In the genomic region with DNA sequence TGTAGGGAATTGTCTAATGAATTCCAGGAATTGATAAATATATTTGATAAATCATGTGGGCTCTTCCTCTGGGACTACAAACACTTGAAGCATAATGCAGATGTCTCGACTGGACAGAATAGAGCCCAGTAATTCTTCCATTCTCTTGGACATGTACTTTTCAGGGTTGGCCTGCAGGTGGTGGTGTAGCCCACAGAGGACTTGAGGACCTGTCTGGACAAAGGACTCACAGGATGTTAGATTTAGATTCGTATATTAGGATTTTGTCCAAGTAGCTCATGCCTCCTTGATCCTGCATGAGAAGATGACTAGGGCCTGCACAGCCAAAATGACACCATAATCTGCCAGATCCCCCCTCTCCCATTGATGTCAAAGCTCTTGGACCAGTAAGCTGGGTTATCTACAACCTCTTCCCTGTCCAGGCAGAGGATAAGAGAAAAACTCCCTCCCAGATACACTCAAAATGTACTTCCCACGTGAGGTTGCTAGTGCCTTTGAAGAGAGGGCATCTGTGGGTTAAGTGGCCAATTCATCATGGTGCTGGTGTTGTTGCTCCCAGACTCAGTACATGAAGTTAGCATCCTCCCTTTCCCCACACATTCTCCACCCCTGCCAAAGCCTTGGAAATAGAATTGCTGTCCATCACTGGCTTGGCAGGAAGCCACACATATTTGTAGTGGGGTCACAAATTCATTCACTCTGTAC, we compare ENCODE assay signal across 8 cellular contexts.
DNase-seq lines count a peak whose midpoint lies in the region; ATAC-seq and TF ChIP-seq lines count a peak whose summit lies in the region.

No MANE protein-coding gene starts in this region.

- WGBS in H9 (ENCODE audit: extremely low coverage, insufficient read length, low lambda C conversion rate), result no CpG with 5 or more reads among the region's 3 CpGs
- WGBS in liver, result 22% methylated on average over 3 of the region's 3 CpGs

- H2AFZ ChIP-seq in H9 (ENCODE audit: low read length), result no peak overlapping the region

- H3K18ac ChIP-seq in H9 (ENCODE audit: insufficient read length, low read depth, low read length), result no peak overlapping the region

- H3K9me3 ChIP-seq in H9 (ENCODE audit: control insufficient read depth, low read depth, low read length) (no peaks in the 10 kb centered on the region), liver (ENCODE audit: control insufficient read depth in 4 of 4, low read length in 3 of 4) (no peaks in the 10 kb centered on the region)

- DNase-seq in GM12864 (ENCODE audit: low read depth), result no peak
- DNase-seq in H9, result peak; percentile 59
- DNase-seq in NCI-H1694 (lab: John Stamatoyannopoulos, UW), result peak; percentile 7
- DNase-seq in WTC11 (ENCODE audit: low spot score), result peak; percentile 64
- no peak for DNase-seq in coronary artery (ENCODE audit: low spot score)
- DNase-seq in stimulated activated CD8-positive, alpha-beta memory T cell treated with anti-CD3 and anti-CD28 coated beads, Interleukin-7, amount 100 ng/mL, for 1 hour (ENCODE audit: low read depth in 2 of 2), result peak; percentile 1 to 9

- no peaks in the 10 kb centered on the region for H3K23me2 ChIP-seq in H9 (ENCODE audit: insufficient read length, low read depth, low read length, poor library complexity, severe bottlenecking)

- H3K14ac ChIP-seq in H9 (ENCODE audit: insufficient read depth, low read length), result no peak overlapping the region

- H3K36me3 Mint-ChIP-seq in H9 (ENCODE audit: insufficient read depth in 1 of 3, low read depth in 3 of 3) (no peaks in the 10 kb centered on the region), WTC11 (no peaks in the 10 kb centered on the region)

- H3K9me3 Mint-ChIP-seq in H9 (no peaks in the 10 kb centered on the region), WTC11 (no peaks in the 10 kb centered on the region)

- H2BK12ac ChIP-seq in H9 (ENCODE audit: insufficient read length, low read depth, low read length), result no peak overlapping the region

- H3K56ac ChIP-seq in H9 (ENCODE audit: insufficient read length, low read depth, low read length), result no peak overlapping the region

- H3K4me1 ChIP-seq in H9 (ENCODE audit: insufficient read depth, low read length), result no peaks in the 10 kb centered on the region
- no peaks in the 10 kb centered on the region for H3K4me1 ChIP-seq in liver (ENCODE audit: control insufficient read depth in 4 of 4, insufficient read depth in 4 of 4, low read length in 3 of 4)

- H3K4me3 Mint-ChIP-seq in H9 (no peak overlapping the region), WTC11 (no peak overlapping the region)

- no peak overlapping the region for H3K23ac ChIP-seq in H9 (ENCODE audit: insufficient read length, low read depth, low read length)

- H3K79me2 ChIP-seq in H9 (ENCODE audit: insufficient read depth, low read length), result no peaks in the 10 kb centered on the region

- no peaks in the 10 kb centered on the region for H3K79me1 ChIP-seq in H9 (ENCODE audit: insufficient read depth, low read depth, low read length, poor library complexity, severe bottlenecking)

- H3K36me3 ChIP-seq in liver (ENCODE audit: control insufficient read depth in 4 of 4, insufficient read depth in 3 of 4, low read depth in 1 of 4, low read length in 3 of 4), result no peaks in the 10 kb centered on the region

- peak overlapping the region in 1 of 3 experiments; percentile 11; a peak in 1 of 7 replicates for H3K27ac Mint-ChIP-seq in H9
- H3K27ac Mint-ChIP-seq in WTC11, result no peak overlapping the region

- H3K4me1 Mint-ChIP-seq in H9 (peaks cover 0 to 4% of the 10 kb centered on the region in 2 experiments; a peak in 1 of 4 replicates), WTC11 (peaks cover 2% of the 10 kb centered on the region; the same call in 1 of the 2 replicates)

- H3K27me3 ChIP-seq in H9 (ENCODE audit: insufficient read depth, low read length), result no peaks in the 10 kb centered on the region
- H3K27me3 ChIP-seq in liver (ENCODE audit: control insufficient read depth in 4 of 4, insufficient read depth in 4 of 4, low read length in 3 of 4), result no peaks in the 10 kb centered on the region

- TF ChIP-seq CTCF in GM12864 (IDR thresholded peaks at IDR 0.05; ENCODE audit: low read depth, low read length, missing control alignments), result peak; percentile 76
- peak; percentile 77 for TF ChIP-seq CTCF in H9 (conservative IDR thresholded peaks at IDR 0.05)
- TF ChIP-seq CTCF in WTC11 (IDR thresholded peaks at IDR 0.05), result peak; percentile 45
- peak; percentile 35 for TF ChIP-seq CTCF in coronary artery (IDR thresholded peaks at IDR 0.05)
- TF ChIP-seq CTCF in liver (IDR thresholded peaks at IDR 0.05; ENCODE audit: low read depth, low read length, missing input control), result peak; percentile 85

- H2AK5ac ChIP-seq in H9 (ENCODE audit: insufficient read length, low read length), result no peak overlapping the region

- no peak overlapping the region for H3K4me2 ChIP-seq in H9 (ENCODE audit: insufficient read depth, insufficient read length, low read length)

- CTCF ChIA-PET in WTC11 (lab: Charles Lee), result interaction anchor here (0.8 to 1.5 kb wide), 8 partner anchors 48 to 484 kb away, joined by 3 to 7 read pairs (median 4); no protein-coding TSS in a partner anchor

- H3K9ac ChIP-seq in H9 (ENCODE audit: extremely low read depth, insufficient read length, low read length) (no peak overlapping the region), liver (ENCODE audit: low read depth in 1 of 2, low read length in 2 of 2) (no peak overlapping the region)

- no peak overlapping the region for H3T11ph ChIP-seq in H9 (ENCODE audit: low read length)

- no peak overlapping the region for H2BK120ac ChIP-seq in H9 (ENCODE audit: low read depth, low read length, poor library complexity, severe bottlenecking)

- no peak overlapping the region for H2BK5ac ChIP-seq in H9 (ENCODE audit: insufficient read length, low read length)

- H3K27ac ChIP-seq in H9 (ENCODE audit: insufficient read length, low read depth, low read length) (no peak overlapping the region), coronary artery (no peak overlapping the region), liver (ENCODE audit: low read depth in 1 of 2, low read length in 2 of 2) (no peak overlapping the region)

- H2BK15ac ChIP-seq in H9 (ENCODE audit: low read depth, low read length), result no peak overlapping the region

- TF ChIP-seq RAD21 in liver (IDR thresholded peaks at IDR 0.05), result peak; percentile 96 to 99

- no peak overlapping the region for H3K4ac ChIP-seq in H9 (ENCODE audit: low read depth, low read length)

- H3K4me3 ChIP-seq in GM12864 (ENCODE audit: low read depth, low read length) (no peak overlapping the region), coronary artery (no peak overlapping the region), liver (ENCODE audit: low read depth in 1 of 3, low read length in 3 of 3) (no peak overlapping the region)

- no peak overlapping the region for H2BK20ac ChIP-seq in H9 (ENCODE audit: low read depth, low read length, poor library complexity, severe bottlenecking)

- no peak overlapping the region for H4K91ac ChIP-seq in H9 (ENCODE audit: insufficient read length, low read depth, low read length)

- ATAC-seq in WTC11 (peak; percentile 95), GM18519 (IDR thresholded peaks at IDR 0.05; ENCODE audit: low FRiP score, unreplicated experiment) (no peak)

- POLR2A ChIA-PET in WTC11 (lab: Charles Lee), result no interaction called here

- H3K27me3 Mint-ChIP-seq in H9 (ENCODE audit: low read depth) (no peaks in the 10 kb centered on the region), WTC11 (ENCODE audit: low read depth) (no peaks in the 10 kb centered on the region)

- H4K20me1 ChIP-seq in H9 (ENCODE audit: control insufficient read depth, insufficient read depth, insufficient read length), result no peaks in the 10 kb centered on the region

- H4K8ac ChIP-seq in H9 (replicated peaks; ENCODE audit: insufficient read length, low read depth, low read length), result no peak overlapping the region

- H4K5ac ChIP-seq in H9 (ENCODE audit: insufficient read length, low read depth, low read length), result no peak overlapping the region

TF ChIP-seq in WTC11, 78 proteins besides CTCF, POLR2A, EP300 and RAD21 (continues in another document):
- TF ChIP-seq MYBL2 (CRISPR knock-in tag; IDR thresholded peaks at IDR 0.05), result no peak
- TF ChIP-seq CBFB (CRISPR knock-in tag; IDR thresholded peaks at IDR 0.05; ENCODE audit: low read depth), result no peak
- TF ChIP-seq, protein P1, sequence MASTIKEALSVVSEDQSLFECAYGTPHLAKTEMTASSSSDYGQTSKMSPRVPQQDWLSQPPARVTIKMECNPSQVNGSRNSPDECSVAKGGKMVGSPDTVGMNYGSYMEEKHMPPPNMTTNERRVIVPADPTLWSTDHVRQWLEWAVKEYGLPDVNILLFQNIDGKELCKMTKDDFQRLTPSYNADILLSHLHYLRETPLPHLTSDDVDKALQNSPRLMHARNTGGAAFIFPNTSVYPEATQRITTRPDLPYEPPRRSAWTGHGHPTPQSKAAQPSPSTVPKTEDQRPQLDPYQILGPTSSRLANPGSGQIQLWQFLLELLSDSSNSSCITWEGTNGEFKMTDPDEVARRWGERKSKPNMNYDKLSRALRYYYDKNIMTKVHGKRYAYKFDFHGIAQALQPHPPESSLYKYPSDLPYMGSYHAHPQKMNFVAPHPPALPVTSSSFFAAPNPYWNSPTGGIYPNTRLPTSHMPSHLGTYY (CRISPR knock-in tag; IDR thresholded peaks at IDR 0.05), result no peak
- no peak for TF ChIP-seq SP1 (CRISPR knock-in tag; conservative IDR thresholded peaks at IDR 0.05)
- no peak for TF ChIP-seq JUN (CRISPR knock-in tag; IDR thresholded peaks at IDR 0.05)

TF ChIP-seq in liver, 16 proteins besides CTCF, POLR2A, EP300 and RAD21 (continues in another document):
- TF ChIP-seq FOXA2 (IDR thresholded peaks at IDR 0.05) (no peak), GABPA (IDR thresholded peaks at IDR 0.05 in 1 of 2, conservative IDR thresholded peaks at IDR 0.05 in 1 of 2) (no peak), EGR1 (IDR thresholded peaks at IDR 0.05; ENCODE audit: low read depth in 2 of 2) (no peak), HNF4G (IDR thresholded peaks at IDR 0.05) (no peak), FOXA1 (IDR thresholded peaks at IDR 0.05) (no peak)

Comparison
In these comparisons a context has a peak if more than half of its experiments do, and no peak if none do; other contexts are left out.
1. DNase-seq: peak in H9 (single experiment), NCI-H1694 (single experiment), WTC11 (single experiment) and stimulated activated CD8-positive, alpha-beta memory T cell treated with anti-CD3 and anti-CD28 coated beads, Interleukin-7, amount 100 ng/mL, for 1 hour (2 of 2); none in GM12864 (single experiment) and coronary artery (single experiment).
2. CTCF ChIP-seq: peak in every context shown above with its lines; median percentile 85 in liver; 77 in H9; 76 in GM12864; 45 in WTC11; 35 in coronary artery.